Comparison of ENCODE assay signal across 18 cellular contexts in the genomic region with DNA sequence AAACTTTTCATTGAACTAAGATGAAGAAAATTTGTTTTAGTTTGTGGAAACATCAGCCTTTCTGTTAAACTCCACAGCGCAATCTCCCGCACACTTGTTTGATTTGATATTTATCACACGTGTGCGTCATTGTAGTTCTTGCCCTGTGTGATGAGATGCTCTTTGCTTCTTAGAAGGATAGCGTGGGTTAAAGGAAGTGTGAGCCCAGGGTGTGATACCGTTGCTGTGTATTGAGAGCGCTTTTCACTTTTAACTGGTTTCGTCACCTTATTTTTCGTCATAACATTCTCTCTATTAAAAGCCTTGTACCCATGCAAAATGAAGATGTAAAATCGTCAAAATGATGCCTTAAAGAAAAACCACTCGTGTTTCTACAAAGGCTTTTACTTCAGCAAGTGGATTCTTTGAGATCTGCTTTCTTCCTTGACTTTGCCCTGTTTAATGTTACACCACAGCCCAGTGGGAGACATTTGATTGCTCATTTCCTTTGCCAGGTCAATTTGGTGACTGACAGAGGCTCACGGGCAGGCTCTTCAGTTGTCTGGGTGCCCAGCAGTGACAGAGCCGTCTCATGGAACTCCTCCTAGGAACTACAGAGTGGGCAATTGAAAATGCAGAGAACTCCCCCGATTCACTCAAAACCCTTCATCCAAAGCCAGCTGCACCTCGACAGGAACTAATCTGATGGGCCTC.
A peak's percentile ranks its signal among the peaks of the same experiment; 100 is the strongest.
DNase-seq lines count a peak whose midpoint lies in the region; ATAC-seq, FAIRE-seq and TF ChIP-seq lines count a peak whose summit lies in the region.
"Had no signal": no experiment of that assay in that cellular context is flagged by ENCODE, and none has a peak within 500 bp of the region (broad histone marks: within the 10 kb centered on the region; RNA-seq: fewer than 3 reads in every experiment).

No MANE protein-coding gene starts in this region.

- intact Hi-C loops in activated CD8-positive, alpha-beta T cell treated with anti-CD3 and anti-CD28 coated beads for 36 hours (cut with micrococcal nuclease) = no loop called here
- intact Hi-C loops in kidney (cut with DNase I) = no loop called here

- H3K27ac Mint-ChIP-seq in activated CD8-positive, alpha-beta T cell treated with anti-CD3 and anti-CD28 coated beads for 36 hours = peak overlapping the region; percentile 74
- H3K27ac Mint-ChIP-seq: HFFc6 had no signal

- H3K27ac ChIP-seq in kidney (ENCODE audit: low read depth in 2 of 2, low read length in 2 of 2) = no peak overlapping the region
- H3K27ac ChIP-seq: esophagus squamous epithelium, left lung, testis had no signal

- peaks cover 45% of the 10 kb centered on the region for H3K36me3 Mint-ChIP-seq in activated CD8-positive, alpha-beta T cell treated with anti-CD3 and anti-CD28 coated beads for 36 hours (ENCODE audit: low read depth)

- peak; percentile 96 for ATAC-seq in activated CD8-positive, alpha-beta T cell treated with anti-CD3 and anti-CD28 coated beads for 36 hours
- ATAC-seq: left lung had no signal

- H3K4me1 Mint-ChIP-seq in activated CD8-positive, alpha-beta T cell treated with anti-CD3 and anti-CD28 coated beads for 36 hours (ENCODE audit: low read depth) = peaks cover 8% of the 10 kb centered on the region

- no peak for FAIRE-seq in kidney (lab: Jason Lieb, UNC)

- in situ Hi-C loops in ACHN (cut with HindIII; ENCODE audit: low pct_ligation_motif_present, low pct_unique_long_range_greater_than_20kb, low sequenced_read_pairs) = loop anchor here (25.0 kb wide), 1 partner anchor 146 kb away; the partner anchor contains the start of genes DPH1, OVCA2 and RTN4RL1

- CTCF ChIA-PET in activated CD8-positive, alpha-beta T cell treated with anti-CD3 and anti-CD28 coated beads for 36 hours (lab: Charles Lee) = interaction anchor here (0.7 kb wide), 1 partner anchor 392 kb away, joined by 3 read pairs; no protein-coding TSS in a partner anchor

- DNase-seq in activated naive CD4-positive, alpha-beta T cell treated with Interleukin-2 at 50 U/mL for 16 hours = peak; percentile 9
- no peak for DNase-seq in activated naive CD4-positive, alpha-beta T cell (lab: John Stamatoyannopoulos, UW)
- peak; percentile 50 for DNase-seq in activated CD8-positive, alpha-beta T cell treated with anti-CD3 and anti-CD28 coated beads for 36 hours
- DNase-seq in choroid plexus epithelial cell (ENCODE audit: low read depth) = peak; percentile 13
- DNase-seq in ACHN = no peak
- no peak for DNase-seq in kidney
- no peak for DNase-seq in DMS114 treated with DMSO at 0.1 percent for 48 hours (lab: John Stamatoyannopoulos, UW; ENCODE audit: unreplicated experiment)
- DNase-seq: Caco-2; esophagus squamous epithelium; HFFc6; left lung; midbrain; NCI-H1694 treated with DMSO at 0.1 percent for 48 hours; NCI-H774; SHP77; spleen; stimulated activated CD8-positive, alpha-beta memory T cell treated with anti-CD3 and anti-CD28 coated beads, Interleukin-4, amount 100 ng/mL, for 48 hours; testis had no signal

- H3K27me3 Mint-ChIP-seq in activated CD8-positive, alpha-beta T cell treated with anti-CD3 and anti-CD28 coated beads for 36 hours = no peaks in the 10 kb centered on the region

- no peaks in the 10 kb centered on the region for H3K9me3 Mint-ChIP-seq in activated CD8-positive, alpha-beta T cell treated with anti-CD3 and anti-CD28 coated beads for 36 hours
- H3K9me3 Mint-ChIP-seq: HFFc6 had no signal

- H3K4me3 ChIP-seq in choroid plexus epithelial cell (ENCODE audit: low read depth, low read length) (no peak overlapping the region), kidney (ENCODE audit: low read length in 2 of 2) (no peak overlapping the region)
- H3K4me3 ChIP-seq: esophagus squamous epithelium, left lung, spleen, testis had no signal

- no peak overlapping the region for H3K9ac ChIP-seq in kidney (ENCODE audit: low read length in 2 of 2)

- no peaks in the 10 kb centered on the region for H3K9me3 ChIP-seq in kidney (ENCODE audit: control insufficient read depth in 1 of 2, low read length in 2 of 2)
- H3K9me3 ChIP-seq: Caco-2, esophagus squamous epithelium, left lung, spleen, testis had no signal

- H3K36me3 ChIP-seq in kidney (ENCODE audit: control insufficient read depth in 1 of 2, insufficient read depth in 2 of 2, low read length in 2 of 2) = peaks cover 11 to 35% of the 10 kb centered on the region in 2 donors

- POLR2A ChIA-PET in activated CD8-positive, alpha-beta T cell treated with anti-CD3 and anti-CD28 coated beads for 36 hours (lab: Charles Lee) = no interaction called here

- peak overlapping the region; percentile 18 for H3K4me3 Mint-ChIP-seq in activated CD8-positive, alpha-beta T cell treated with anti-CD3 and anti-CD28 coated beads for 36 hours
- H3K4me3 Mint-ChIP-seq: HFFc6 had no signal

- no peaks in the 10 kb centered on the region for H3K4me1 ChIP-seq in kidney (ENCODE audit: control insufficient read depth in 1 of 2, insufficient read depth in 1 of 2, low read depth in 1 of 2, low read length in 2 of 2)
- H3K4me1 ChIP-seq: esophagus squamous epithelium, left lung, spleen, testis had no signal

- no peak for TF ChIP-seq CTCF in activated CD8-positive, alpha-beta T cell treated with anti-CD3 and anti-CD28 coated beads for 36 hours (IDR thresholded peaks at IDR 0.05)
- TF ChIP-seq CTCF in choroid plexus epithelial cell (conservative IDR thresholded peaks at IDR 0.05; ENCODE audit: low read depth, low read length) (no peak), kidney (IDR thresholded peaks at IDR 0.05; ENCODE audit: borderline replicate concordance, extremely low read depth, insufficient read depth) (no peak)

Comparison
In these comparisons a context has a peak if more than half of its experiments do, and no peak if none do; other contexts are left out.
1. DNase-seq: peak in activated naive CD4-positive, alpha-beta T cell treated with Interleukin-2 at 50 U/mL for 16 hours (single experiment), activated CD8-positive, alpha-beta T cell treated with anti-CD3 and anti-CD28 coated beads for 36 hours (single experiment) and choroid plexus epithelial cell (single experiment); none in activated naive CD4-positive, alpha-beta T cell (0 of 4), ACHN (single experiment), kidney (single experiment) and DMS114 treated with DMSO at 0.1 percent for 48 hours (single experiment).